6 cellular contexts compared by ENCODE assay signal in genomic region chr19:1884719-1885334, GRCh38.
DNase-seq lines count a peak whose midpoint lies in the region; ATAC-seq lines count a peak whose summit lies in the region.

No MANE protein-coding gene starts in this region.

- DNase-seq in EH (ENCODE audit: low read depth) (peak; percentile 43), retina (peak; percentile 55), CD1c-positive myeloid dendritic cell (ENCODE audit: extremely low spot score) (no peak)
- DNase-seq in effector memory CD8-positive, alpha-beta T cell, result no peak

- peak overlapping the region; percentile 94 to 98 for H3K4me3 Mint-ChIP-seq in effector memory CD8-positive, alpha-beta T cell

- H3K27me3 Mint-ChIP-seq in effector memory CD8-positive, alpha-beta T cell, result no peaks in the 10 kb centered on the region

- H3K9me3 Mint-ChIP-seq in effector memory CD8-positive, alpha-beta T cell, result no peaks in the 10 kb centered on the region

- peak overlapping the region; percentile 99 for H3K27ac Mint-ChIP-seq in effector memory CD8-positive, alpha-beta T cell

- peaks cover 49% of the 10 kb centered on the region for H3K36me3 Mint-ChIP-seq in effector memory CD8-positive, alpha-beta T cell (ENCODE audit: insufficient read depth)

- peak; percentile 7 for ATAC-seq in HG03571 (IDR thresholded peaks at IDR 0.05; ENCODE audit: unreplicated experiment)
- ATAC-seq in effector memory CD8-positive, alpha-beta T cell (replicated peaks), result no peak
- ATAC-seq in GM18861 (IDR thresholded peaks at IDR 0.05; ENCODE audit: unreplicated experiment), result no peak

- peaks cover 29 to 36% of the 10 kb centered on the region in 2 donors for H3K4me1 Mint-ChIP-seq in effector memory CD8-positive, alpha-beta T cell (ENCODE audit: low read depth in 2 of 2)

Comparison
In these comparisons a context has a peak if more than half of its experiments do, and no peak if none do; other contexts are left out.
1. DNase-seq: peak in EH (single experiment) and retina (single experiment); none in effector memory CD8-positive, alpha-beta T cell (0 of 3) and CD1c-positive myeloid dendritic cell (single experiment).